ENCODE assay signal across 8 cellular contexts in the genomic region with DNA sequence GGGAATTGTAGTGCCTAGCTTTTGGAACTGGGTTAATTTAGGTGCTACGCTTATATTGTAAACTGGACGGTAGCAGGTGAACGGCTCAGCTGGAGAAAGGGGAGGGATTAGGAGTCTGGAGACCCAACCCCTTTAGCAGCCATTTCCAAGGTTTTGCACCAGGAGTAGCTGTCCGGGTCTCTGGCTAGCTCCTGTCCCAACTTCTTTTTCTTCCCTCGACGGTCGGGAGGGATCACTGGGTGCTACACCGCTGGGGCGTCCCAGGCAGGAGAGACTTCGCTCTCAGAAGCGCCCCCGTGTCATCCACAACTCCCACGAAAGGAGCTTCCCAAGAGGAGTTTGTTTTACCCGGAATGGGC. TPM values are rescaled to one million over a fixed set of nuclear protein-coding genes. Genes with fewer than 3 reads are reported as not detected.
DNase-seq lines count a peak whose midpoint lies in the region; ATAC-seq and TF ChIP-seq lines count a peak whose summit lies in the region.
"Had no signal": no experiment of that assay in that cellular context is flagged by ENCODE, and none has a peak within 500 bp of the region (broad histone marks: within the 10 kb centered on the region; RNA-seq: fewer than 3 reads in every experiment).

No MANE protein-coding gene starts in this region.

- H3K4me2 ChIP-seq in hepatocyte, result peak overlapping the region; percentile 97

- H3K36me3 ChIP-seq in MG63, result no peaks in the 10 kb centered on the region
- no peaks in the 10 kb centered on the region for H3K36me3 ChIP-seq in hepatocyte (replicated peaks; ENCODE audit: insufficient read depth, low read depth)
- H3K36me3 ChIP-seq in sigmoid colon, result no peaks in the 10 kb centered on the region

- H2AFZ ChIP-seq in hepatocyte, result peak overlapping the region; percentile 82

- H3K27ac ChIP-seq in hepatocyte, result no peak overlapping the region
- H3K27ac ChIP-seq in sigmoid colon, result no peak overlapping the region

- DNase-seq in MG63, result no peak
- DNase-seq in OCI-M1 (lab: John Stamatoyannopoulos, UW), result peak; percentile 88
- DNase-seq in hepatocyte (ENCODE audit: low spot score), result peak; percentile 72
- DNase-seq in sigmoid colon, result no peak
- no peak for DNase-seq in left lobe of liver (ENCODE audit: low spot score)
- no peak for DNase-seq in activated CD8-positive, alpha-beta memory T cell treated with anti-CD3 and anti-CD28 coated beads, Interleukin-2, amount 50 U/mL, for 4 hours

- ATAC-seq in left lobe of liver (no peak), HG03196 (IDR thresholded peaks at IDR 0.05; ENCODE audit: unreplicated experiment) (no peak)

- TF ChIP-seq EP300 in sigmoid colon (IDR thresholded peaks at IDR 0.05), result no peak

- H3K79me2 ChIP-seq in hepatocyte, result no peaks in the 10 kb centered on the region

- H3K4me3 ChIP-seq in MG63, result peak overlapping the region; percentile 9
- peak overlapping the region; percentile 67 for H3K4me3 ChIP-seq in hepatocyte
- peak overlapping the region in 3 of 4 donors; percentile 9 to 16 (median 15) for H3K4me3 ChIP-seq in sigmoid colon

- no peaks in the 10 kb centered on the region for H3K4me1 ChIP-seq in hepatocyte (ENCODE audit: insufficient read depth)
- peaks cover 0 to 34% (median 24%) of the 10 kb centered on the region in 4 donors for H3K4me1 ChIP-seq in sigmoid colon

- H3K27me3 ChIP-seq in MG63 (peaks cover 15% of the 10 kb centered on the region; the same call in 1 of the 2 replicates), hepatocyte (peaks cover 60% of the 10 kb centered on the region), sigmoid colon (peaks cover 7 to 63% (median 29%) of the 10 kb centered on the region in 3 donors)

- H3K9me3 ChIP-seq in MG63, result no peaks in the 10 kb centered on the region
- no peaks in the 10 kb centered on the region for H3K9me3 ChIP-seq in hepatocyte (ENCODE audit: low read depth)
- no peaks in the 10 kb centered on the region for H3K9me3 ChIP-seq in sigmoid colon

- intact Hi-C loops in sigmoid colon (cut with DNase I), result no loop called here

- TF ChIP-seq POLR2A in sigmoid colon (IDR thresholded peaks at IDR 0.05), result no peak

- WGBS in hepatocyte (ENCODE audit: low lambda C conversion rate, missing lambda C conversion rate), result 2% methylated on average over 14 of the region's 14 CpGs
- WGBS in sigmoid colon, 2 donors, result 1 to 4% methylated on average over 14 of the region's 14 CpGs

- H4K20me1 ChIP-seq in hepatocyte (ENCODE audit: insufficient read depth, poor library complexity, severe bottlenecking), result no peaks in the 10 kb centered on the region

- H3K9me2 ChIP-seq in hepatocyte (replicated peaks; ENCODE audit: insufficient read depth), result no peaks in the 10 kb centered on the region

- no peak for TF ChIP-seq CTCF in hepatocyte (IDR thresholded peaks at IDR 0.05; ENCODE audit: poor library complexity)
- TF ChIP-seq CTCF in sigmoid colon (IDR thresholded peaks at IDR 0.05), result no peak

RNA-seq across cellular contexts. Expression of a gene that starts 0.7 kb away (rescaled TPM):
- total RNA-seq in MG63 (2014; rRNA removed; shearing (Covaris generic); ENCODE audit: low replicate concordance), result not detected in 2 replicates
- total RNA-seq in hepatocyte (1.2 and 1.6 TPM in 2 replicates), sigmoid colon (under 1 TPM in 3 of 4 donors, not detected in 1; 0.36 to 0.83 (median 0.49) TPM), left lobe of liver (not detected)
- polyA plus RNA-seq in hepatocyte (0.33 and 1.4 TPM in 2 replicates), sigmoid colon (under 1 TPM in 1 of 3 donors, not detected in 2; 0.06 TPM)
- total RNA-seq: aorta had no signal
- polyA plus RNA-seq: aorta had no signal

Comparison
In these comparisons a context has a peak if more than half of its experiments do, and no peak if none do; other contexts are left out.
1. DNase-seq: peak in OCI-M1 (single experiment) and hepatocyte (single experiment); none in MG63 (single experiment), sigmoid colon (single experiment), left lobe of liver (single experiment) and activated CD8-positive, alpha-beta memory T cell treated with anti-CD3 and anti-CD28 coated beads, Interleukin-2, amount 50 U/mL, for 4 hours (single experiment).
2. H3K4me3 ChIP-seq: peak in every context shown above with its lines; median percentile 67 in hepatocyte; 15 in sigmoid colon; 9 in MG63.